1 cellular context compared by ENCODE assay signal in genomic region chr19:10318807-10319426, GRCh38.
TF ChIP-seq lines count a peak whose summit lies in the region.

No MANE protein-coding gene starts in this region.

TF ChIP-seq in HEK293, 187 proteins besides CTCF, POLR2A, EP300 and RAD21:
- TF ChIP-seq GLIS2 (tag by site-specific recombination; IDR thresholded peaks at IDR 0.05) (peak; percentile 40; the same call in 1 of the 2 replicates), ZNF302 (tag by site-specific recombination; IDR thresholded peaks at IDR 0.05; ENCODE audit: low read depth) (no peak), PRDM10 (tag by site-specific recombination; IDR thresholded peaks at IDR 0.05) (peak; percentile 37; the same call in 1 of the 2 replicates), ZNF341 (tag by site-specific recombination; IDR thresholded peaks at IDR 0.05; ENCODE audit: low read depth) (no peak), ZNF600 (tag by site-specific recombination; IDR thresholded peaks at IDR 0.05) (peak; percentile 96), ZNF426 (tag by site-specific recombination; IDR thresholded peaks at IDR 0.05) (no peak), GFI1B (tag by site-specific recombination; IDR thresholded peaks at IDR 0.05) (no peak), ZBTB6 (tag by site-specific recombination; IDR thresholded peaks at IDR 0.05) (peak; percentile 52; the same call in 1 of the 2 replicates), HIC1 (tag by site-specific recombination; IDR thresholded peaks at IDR 0.05) (0 out of 2 replicates have a peak, but pooled peaks have one; percentile 43), ZNF433 (tag by site-specific recombination; IDR thresholded peaks at IDR 0.05; ENCODE audit: low read depth) (no peak), ZNF529 (tag by site-specific recombination; IDR thresholded peaks at IDR 0.05; ENCODE audit: insufficient replicate concordance) (no peak), PATZ1 (tag by site-specific recombination; IDR thresholded peaks at IDR 0.05) (0 out of 2 replicates have a peak, but pooled peaks have one; percentile 24), ZNF121 (tag by site-specific recombination; IDR thresholded peaks at IDR 0.05) (peak; percentile 86), ZNF596 (tag by site-specific recombination; IDR thresholded peaks at IDR 0.05) (no peak)
TF ChIP-seq in HEK293: peak in this region for 7.
